9 cellular contexts compared by ENCODE assay signal in the genomic region with DNA sequence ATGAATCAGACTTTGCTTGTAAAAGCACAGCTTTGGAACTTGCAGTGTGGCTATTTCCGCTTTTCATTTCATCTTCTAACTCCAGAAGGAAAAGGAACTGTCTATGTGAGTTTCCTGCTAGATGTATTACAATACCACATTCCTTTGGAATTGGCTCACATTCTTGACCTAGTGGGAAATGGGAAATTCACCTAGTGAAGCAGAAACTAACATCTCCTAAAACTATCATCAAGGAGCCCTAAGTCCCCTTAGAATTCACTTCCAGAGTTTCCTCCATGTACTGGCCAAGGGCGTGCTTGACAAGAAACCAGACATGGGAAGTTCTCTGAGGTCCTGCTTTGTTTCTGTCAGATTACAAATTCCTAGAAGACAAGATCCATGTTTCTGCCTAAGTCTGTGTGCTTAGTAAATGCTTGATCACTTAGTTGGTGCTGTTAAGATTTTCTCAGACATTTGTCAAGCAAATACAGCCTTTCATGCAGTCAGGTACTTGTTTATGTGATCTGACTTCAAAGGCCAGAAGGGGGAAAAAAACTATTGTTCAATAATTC.
DNase-seq lines count a peak whose midpoint lies in the region; ATAC-seq and TF ChIP-seq lines count a peak whose summit lies in the region.
"Had no signal": no experiment of that assay in that cellular context is flagged by ENCODE, and none has a peak within 500 bp of the region (broad histone marks: within the 10 kb centered on the region; RNA-seq: fewer than 3 reads in every experiment).

No MANE protein-coding gene starts in this region.

- H3K27ac ChIP-seq in mammary epithelial cell (ENCODE audit: insufficient read depth, low read depth, low read length) (peak overlapping the region; percentile 28), smooth muscle cell (ENCODE audit: low read depth) (peak overlapping the region; percentile 94)
- H3K27ac ChIP-seq: VCaP had no signal

- no peak for ATAC-seq in HG03378 (IDR thresholded peaks at IDR 0.05; ENCODE audit: unreplicated experiment)

- H3K9me3 ChIP-seq in mammary epithelial cell (replicated peaks; ENCODE audit: insufficient read depth, low read length) (no peaks in the 10 kb centered on the region), smooth muscle cell (replicated peaks; ENCODE audit: low read depth) (no peaks in the 10 kb centered on the region)

- H3K79me2 ChIP-seq in mammary epithelial cell (ENCODE audit: insufficient read depth, low read length) (no peaks in the 10 kb centered on the region), smooth muscle cell (ENCODE audit: low read depth) (peaks cover 4% of the 10 kb centered on the region)

- no TSS peak for BruUV-seq in mammary epithelial cell (replicated peaks; lab: Mats Ljungman, UMichigan)

- TF ChIP-seq CTCF in mammary epithelial cell (conservative IDR thresholded peaks at IDR 0.05 in 1 of 2, IDR thresholded peaks at IDR 0.05 in 1 of 2; ENCODE audit: extremely low read depth in 1 of 2, insufficient read depth in 1 of 2, low read depth in 1 of 2, low read length in 2 of 2) (no peak), smooth muscle cell (IDR thresholded peaks at IDR 0.05; ENCODE audit: borderline replicate concordance, insufficient read depth, poor library complexity, severe bottlenecking) (no peak)

- peak overlapping the region; percentile 46 for H3K4me2 ChIP-seq in mammary epithelial cell (ENCODE audit: insufficient read depth, low read depth, low read length)
- peak overlapping the region; percentile 69 for H3K4me2 ChIP-seq in smooth muscle cell

- H2AFZ ChIP-seq in mammary epithelial cell (ENCODE audit: low read depth, low read length): peak overlapping the region; percentile 69
- H2AFZ ChIP-seq in smooth muscle cell (ENCODE audit: low read depth): no peak overlapping the region

- H3K4me3 ChIP-seq in mammary epithelial cell (replicated peaks in 1 of 3; ENCODE audit: insufficient read depth in 1 of 3, low read depth in 2 of 3, low read length in 3 of 3): no peak overlapping the region
- no peak overlapping the region for H3K4me3 ChIP-seq in smooth muscle cell

- dilution Hi-C loops in mammary epithelial cell (cut with HindIII; ENCODE audit: low sequenced_read_pairs): no loop called here

- no peaks in the 10 kb centered on the region for H4K20me1 ChIP-seq in mammary epithelial cell (ENCODE audit: insufficient read depth, low read length)
- no peaks in the 10 kb centered on the region for H4K20me1 ChIP-seq in smooth muscle cell (ENCODE audit: low read depth)

- CTCF ChIA-PET in mammary epithelial cell (lab: Charles Lee; ENCODE audit: low non-redundant PET): no interaction called here

- H3K4me1 ChIP-seq in mammary epithelial cell (ENCODE audit: insufficient read depth, low read length) (peaks cover 21% of the 10 kb centered on the region), smooth muscle cell (ENCODE audit: low read depth) (peaks cover 26% of the 10 kb centered on the region)

- intact Hi-C loops in mammary epithelial cell (cut with micrococcal nuclease): no loop called here

- H3K27me3 ChIP-seq in mammary epithelial cell (ENCODE audit: insufficient read depth, low read length) (no peaks in the 10 kb centered on the region), smooth muscle cell (ENCODE audit: low read depth) (no peaks in the 10 kb centered on the region)

- WGBS in mammary epithelial cell (ENCODE audit: low coverage, missing lambda C conversion rate): 89% methylated on average over 2 of the region's 2 CpGs
- WGBS in smooth muscle cell (ENCODE audit: low lambda C conversion rate): 13% methylated on average over 2 of the region's 2 CpGs

- DNase-seq in H4 (ENCODE audit: low spot score) (peak; percentile 70), mammary epithelial cell (peak; percentile 54), islet precursor cell (peak; percentile 77), smooth muscle cell (lab: John Stamatoyannopoulos, UW; ENCODE audit: unreplicated experiment) (no peak), OCI-M2 (lab: John Stamatoyannopoulos, UW; ENCODE audit: unreplicated experiment) (no peak), NCI-H446 (lab: John Stamatoyannopoulos, UW) (no peak)
- no peak for DNase-seq in stimulated activated CD4-positive, alpha-beta T cell treated with anti-CD3 and anti-CD28 coated beads, Interleukin-4, amount 100 ng/mL, for 1 hour

- no peaks in the 10 kb centered on the region for H3K36me3 ChIP-seq in mammary epithelial cell (ENCODE audit: insufficient read depth, low read length)
- H3K36me3 ChIP-seq in smooth muscle cell (ENCODE audit: low read depth): no peaks in the 10 kb centered on the region

- in situ Hi-C loops in mammary epithelial cell (cut with MboI; ENCODE audit: low sequenced_read_pairs in 2 of 2): no loop called here

- H3K9ac ChIP-seq in mammary epithelial cell (ENCODE audit: insufficient read depth, low read length) (no peak overlapping the region), smooth muscle cell (ENCODE audit: low read depth) (peak overlapping the region; percentile 75)

- H3F3A ChIP-seq in smooth muscle cell (ENCODE audit: low read depth): peaks cover 44% of the 10 kb centered on the region

Comparison
In these comparisons a context has a peak if more than half of its experiments do, and no peak if none do; other contexts are left out.
1. DNase-seq: peak in H4 (single experiment), mammary epithelial cell (single experiment) and islet precursor cell (single experiment); none in smooth muscle cell (single experiment), OCI-M2 (single experiment), NCI-H446 (0 of 2) and stimulated activated CD4-positive, alpha-beta T cell treated with anti-CD3 and anti-CD28 coated beads, Interleukin-4, amount 100 ng/mL, for 1 hour (single experiment).